Comparison of ENCODE assay signal across 13 cellular contexts in the genomic region with DNA sequence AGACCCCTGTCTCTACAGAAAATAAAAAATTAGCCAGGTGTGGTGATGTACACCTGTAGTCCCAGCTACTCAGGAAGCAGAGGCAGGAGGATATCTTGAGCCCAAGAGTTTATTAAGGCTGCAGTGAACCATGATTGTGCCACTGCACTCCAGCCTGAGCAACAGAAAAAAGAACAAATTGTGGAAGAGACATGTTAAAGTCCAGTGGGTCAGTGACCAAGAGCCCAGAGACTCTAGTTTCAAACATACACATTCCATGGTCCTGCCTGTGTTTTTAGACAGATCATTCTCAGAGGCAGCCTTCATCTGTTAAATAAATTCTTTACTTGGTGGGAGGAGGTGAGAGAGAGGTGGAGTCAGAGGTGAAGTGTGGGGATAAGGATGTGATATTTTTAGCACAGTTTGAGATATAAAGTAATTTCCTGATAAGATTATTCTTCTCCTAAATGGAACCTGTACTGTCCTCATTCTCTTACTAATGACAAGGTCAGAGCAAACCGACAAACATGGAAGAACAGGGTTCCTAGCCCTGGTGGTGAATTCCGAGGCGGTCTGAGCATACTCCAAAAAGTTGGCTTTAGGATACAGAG. TPM values are rescaled to one million over a fixed set of nuclear protein-coding genes. Genes with fewer than 3 reads are reported as not detected.
DNase-seq lines count a peak whose midpoint lies in the region; ATAC-seq and TF ChIP-seq lines count a peak whose summit lies in the region.
"Had no signal": no experiment of that assay in that cellular context is flagged by ENCODE, and none has a peak within 500 bp of the region (broad histone marks: within the 10 kb centered on the region; RNA-seq: fewer than 3 reads in every experiment).

No MANE protein-coding gene starts in this region.

- TF ChIP-seq CTCF in DOHH2 (IDR thresholded peaks at IDR 0.05; ENCODE audit: low read depth, low read length, poor library complexity, severe bottlenecking) (no peak), cardiac muscle cell (IDR thresholded peaks at IDR 0.05; ENCODE audit: low read depth, low read length) (no peak), spleen (IDR thresholded peaks at IDR 0.05 in 8 of 11, conservative IDR thresholded peaks at IDR 0.05 in 3 of 11) (no peak)

- no peaks in the 10 kb centered on the region for H3K9me3 ChIP-seq in DOHH2 (ENCODE audit: control insufficient read depth, insufficient read depth, low read length)
- no peaks in the 10 kb centered on the region for H3K9me3 ChIP-seq in cardiac muscle cell (ENCODE audit: low read depth)
- H3K9me3 ChIP-seq in spleen, result no peaks in the 10 kb centered on the region
- H3K9me3 ChIP-seq: suprapubic skin had no signal

- H3K27me3 ChIP-seq in DOHH2 (ENCODE audit: control insufficient read depth, low read length) (no peaks in the 10 kb centered on the region), cardiac muscle cell (no peaks in the 10 kb centered on the region), spleen (replicated peaks in 1 of 7) (no peaks in the 10 kb centered on the region)
- H3K27me3 ChIP-seq: suprapubic skin had no signal

- POLR2A ChIA-PET in activated CD4-positive, alpha-beta memory T cell treated with anti-CD3 and anti-CD28 coated beads for 36 hours (lab: Charles Lee), result no interaction called here

- H3K36me3 ChIP-seq in DOHH2 (ENCODE audit: control insufficient read depth, low read length) (peaks cover 16% of the 10 kb centered on the region), cardiac muscle cell (no peaks in the 10 kb centered on the region), spleen (peaks cover 0 to 16% (median 0%) of the 10 kb centered on the region in 6 donors)
- H3K36me3 ChIP-seq: suprapubic skin had no signal

- no peaks in the 10 kb centered on the region for H4K20me1 ChIP-seq in DOHH2 (ENCODE audit: control insufficient read depth, insufficient read depth, low read depth, low read length)

- peak overlapping the region; percentile 87 for H3K27ac Mint-ChIP-seq in activated CD4-positive, alpha-beta memory T cell treated with anti-CD3 and anti-CD28 coated beads for 36 hours
- H3K27ac Mint-ChIP-seq: endodermal cell had no signal

- ATAC-seq in GM18873 (IDR thresholded peaks at IDR 0.05; ENCODE audit: low FRiP score, unreplicated experiment), result no peak

- H3F3A ChIP-seq in DOHH2 (ENCODE audit: control insufficient read depth, insufficient read depth), result no peaks in the 10 kb centered on the region; the same call in 1 of the 2 replicates

- no peak overlapping the region for H3K4me3 Mint-ChIP-seq in activated CD4-positive, alpha-beta memory T cell treated with anti-CD3 and anti-CD28 coated beads for 36 hours
- H3K4me3 Mint-ChIP-seq: brain, endodermal cell had no signal

- H3K36me3 Mint-ChIP-seq in activated CD4-positive, alpha-beta memory T cell treated with anti-CD3 and anti-CD28 coated beads for 36 hours, result peaks cover 6% of the 10 kb centered on the region

- peak overlapping the region; percentile 24 for H3K4me2 ChIP-seq in DOHH2 (ENCODE audit: low read length)

- H3K4me1 ChIP-seq in DOHH2 (ENCODE audit: control insufficient read depth, low read length) (peaks cover 60% of the 10 kb centered on the region), cardiac muscle cell (ENCODE audit: low read depth) (peaks cover 50% of the 10 kb centered on the region), spleen (peaks cover 4 to 100% (median 63%) of the 10 kb centered on the region in 6 donors)
- H3K4me1 ChIP-seq: suprapubic skin had no signal

- intact Hi-C loops in activated CD4-positive, alpha-beta memory T cell treated with anti-CD3 and anti-CD28 coated beads for 36 hours (cut with micrococcal nuclease), result no loop called here
- intact Hi-C loops in spleen (cut with DNase I; ENCODE audit: low total_unique reads), result no loop called here

- H3K9me2 ChIP-seq in DOHH2 (replicated peaks; ENCODE audit: control insufficient read depth, low read length), result no peaks in the 10 kb centered on the region

- 69 to 88% (median 85%) methylated on average over 3 of the region's 3 CpGs for WGBS in spleen, 5 donors

- H3K27me3 Mint-ChIP-seq in activated CD4-positive, alpha-beta memory T cell treated with anti-CD3 and anti-CD28 coated beads for 36 hours, result no peaks in the 10 kb centered on the region
- H3K27me3 Mint-ChIP-seq: brain had no signal

- no peak overlapping the region for H3K27ac ChIP-seq in DOHH2 (ENCODE audit: low read depth, low read length)
- peak overlapping the region; percentile 83 for H3K27ac ChIP-seq in cardiac muscle cell
- H3K27ac ChIP-seq in spleen, result peak overlapping the region in 6 of 8 donors; percentile 39 to 74 (median 50)
- H3K27ac ChIP-seq: suprapubic skin had no signal

- no peaks in the 10 kb centered on the region for H3K9me3 Mint-ChIP-seq in activated CD4-positive, alpha-beta memory T cell treated with anti-CD3 and anti-CD28 coated beads for 36 hours
- H3K9me3 Mint-ChIP-seq: brain, endodermal cell had no signal

- H3K79me2 ChIP-seq in DOHH2 (ENCODE audit: control insufficient read depth, low read length), result peaks cover 97% of the 10 kb centered on the region

- H3K4me3 ChIP-seq in DOHH2 (ENCODE audit: low read length) (peak overlapping the region; percentile 2; the same call in 1 of the 2 replicates), cardiac muscle cell (no peak overlapping the region), spleen (no peak overlapping the region)
- H3K4me3 ChIP-seq: suprapubic skin had no signal

- CTCF ChIA-PET in activated CD4-positive, alpha-beta memory T cell treated with anti-CD3 and anti-CD28 coated beads for 36 hours (lab: Charles Lee), result no interaction called here

- no peak for TF ChIP-seq POLR2A in spleen (IDR thresholded peaks at IDR 0.05)

- DNase-seq in activated CD4-positive, alpha-beta memory T cell treated with anti-CD3 and anti-CD28 coated beads for 36 hours, result no peak
- peak in 1 of 2 donors; percentile 4 for DNase-seq in cardiac muscle cell (ENCODE audit: low read depth in 1 of 2, low spot score in 1 of 2)
- DNase-seq in spleen, result no peak
- no peak for DNase-seq in NK-92 treated with Interleukin-12 subunit alpha and Interleukin-12 subunit beta, amount 100 ng/mL, for 24 hours (lab: John Stamatoyannopoulos, UW)
- no peak for DNase-seq in NCI-H748 (lab: John Stamatoyannopoulos, UW; ENCODE audit: unreplicated experiment)
- DNase-seq in HK-2 (ENCODE audit: unreplicated experiment), result no peak
- DNase-seq: endodermal cell, NCI-H1105 treated with DMSO at 0.1 percent for 48 hours, NCI-H510A treated with DMSO at 0.1 percent for 48 hours had no signal

- H3K4me1 Mint-ChIP-seq in activated CD4-positive, alpha-beta memory T cell treated with anti-CD3 and anti-CD28 coated beads for 36 hours (ENCODE audit: low read depth), result peaks cover 78% of the 10 kb centered on the region

RNA-seq across cellular contexts. Expression of a gene that starts 48.7 kb away (rescaled TPM):
- total RNA-seq in activated CD4-positive, alpha-beta memory T cell treated with anti-CD3 and anti-CD28 coated beads for 36 hours, result 10 to 100 TPM; 40.6 to 40.7 TPM
- total RNA-seq in cardiac muscle cell (16.9 and 23.6 TPM in 2 replicates), spleen (100 to 1,000 TPM in 3 of 7 donors, 10 to 100 TPM in 4; 69.1 to 120 (median 97.0) TPM)
- polyA plus RNA-seq in cardiac muscle cell (3.5 and 4.8 TPM in 2 replicates), spleen (10 to 100 TPM; 31.0 to 51.5 (median 31.8) TPM)
